18 cellular contexts compared by ENCODE assay signal in the genomic region with DNA sequence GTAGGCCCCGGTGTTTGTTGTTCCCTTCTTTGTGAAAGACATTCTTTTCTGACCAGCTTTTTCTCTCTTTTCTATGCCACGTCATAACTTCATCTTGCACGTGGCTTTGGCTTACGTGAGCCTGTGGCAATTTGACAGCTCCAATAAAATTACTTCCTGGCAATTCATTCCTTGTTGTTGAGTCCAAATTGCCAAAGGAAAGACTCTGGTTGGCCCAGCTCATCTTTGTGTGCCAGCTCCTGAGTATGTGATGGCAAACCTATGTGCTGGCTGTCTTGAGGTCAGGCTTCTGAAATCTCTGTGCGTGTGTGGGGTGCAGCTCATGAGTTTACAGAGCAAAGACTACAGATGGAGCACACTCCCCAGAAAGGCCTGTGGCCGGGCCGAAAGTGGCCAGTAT.
DNase-seq lines count a peak whose midpoint lies in the region; ATAC-seq, FAIRE-seq and TF ChIP-seq lines count a peak whose summit lies in the region.
"Had no signal": no experiment of that assay in that cellular context is flagged by ENCODE, and none has a peak within 500 bp of the region (broad histone marks: within the 10 kb centered on the region; RNA-seq: fewer than 3 reads in every experiment).

No MANE protein-coding gene starts in this region.

- H3K4me2 ChIP-seq in HepG2 (ENCODE audit: low read depth, low read length): no peak overlapping the region

- ATAC-seq in HepG2 (no peak), right lobe of liver (no peak), HG03439 (IDR thresholded peaks at IDR 0.05; ENCODE audit: unreplicated experiment) (no peak)
- ATAC-seq: naive thymus-derived CD4-positive, alpha-beta T cell had no signal

- TF ChIP-seq RAD21 in HepG2 (CRISPR knock-in tag; IDR thresholded peaks at IDR 0.05): no peak

- H3K4me1 ChIP-seq in HepG2 (ENCODE audit: insufficient read depth, low read length) (no peaks in the 10 kb centered on the region), right lobe of liver (no peaks in the 10 kb centered on the region)
- H3K4me1 ChIP-seq: thyroid gland had no signal

- CTCF ChIA-PET in HepG2 (lab: Yijun Ruan, JAX; ENCODE audit: low intra/inter-chr PET ratio, low total read pairs): no interaction called here

- POLR2A ChIA-PET in HepG2 (lab: Yijun Ruan, JAX): no interaction called here

- intact Hi-C loops in HepG2 (cut with micrococcal nuclease; ENCODE audit: unreplicated experiment) (no loop called here), right lobe of liver (cut with DNase I) (no loop called here)

- no peak for FAIRE-seq in HepG2 (lab: Jason Lieb, UNC)
- FAIRE-seq: endothelial cell of umbilical vein had no signal

- TF ChIP-seq CTCF in HepG2 (CRISPR knock-in tag; IDR thresholded peaks at IDR 0.05): no peak
- TF ChIP-seq CTCF in right lobe of liver (IDR thresholded peaks at IDR 0.05): no peak
- TF ChIP-seq CTCF in fibroblast of the aortic adventitia (IDR thresholded peaks at IDR 0.05; ENCODE audit: insufficient read depth, low read length): no peak

- H3K9me3 ChIP-seq in HepG2 (ENCODE audit: low read length) (no peaks in the 10 kb centered on the region), right lobe of liver (no peaks in the 10 kb centered on the region)
- H3K9me3 ChIP-seq: left ventricle myocardium inferior, thyroid gland had no signal

- H3K9ac ChIP-seq in HepG2 (ENCODE audit: insufficient read depth, low read depth, low read length): no peak overlapping the region

- H3K4me3 ChIP-seq in HepG2 (replicated peaks in 1 of 3; ENCODE audit: insufficient read depth in 1 of 3, low read depth in 2 of 3, low read length in 3 of 3): no peak overlapping the region
- no peak overlapping the region for H3K4me3 ChIP-seq in right lobe of liver
- no peak overlapping the region for H3K4me3 ChIP-seq in fibroblast of the aortic adventitia (ENCODE audit: low read depth, low read length)
- H3K4me3 ChIP-seq: left ventricle myocardium inferior, thyroid gland had no signal

- no peak for TF ChIP-seq POLR2A in HepG2 (IDR thresholded peaks at IDR 0.05; ENCODE audit: insufficient read depth in 1 of 2, low read depth in 2 of 2, low read length in 2 of 2)
- TF ChIP-seq POLR2A in right lobe of liver (IDR thresholded peaks at IDR 0.05): no peak
- no peak for TF ChIP-seq POLR2A in erythroblast (IDR thresholded peaks at IDR 0.05; ENCODE audit: low read length)

- H3K27ac ChIP-seq in HepG2 (ENCODE audit: extremely low read length, insufficient read depth, low read length): no peak overlapping the region
- H3K27ac ChIP-seq in right lobe of liver: no peak overlapping the region
- H3K27ac ChIP-seq: left ventricle myocardium inferior, thyroid gland had no signal

- no peaks in the 10 kb centered on the region for H4K20me1 ChIP-seq in HepG2 (ENCODE audit: insufficient read depth, low read length)

- in situ Hi-C loops in HepG2 (cut with HindIII; ENCODE audit: extremely low pct_ligation_motif_present, low pct_unique_long_range_greater_than_20kb): no loop called here

- H2AFZ ChIP-seq in HepG2 (ENCODE audit: low read length): no peak overlapping the region

- H3K36me3 ChIP-seq in HepG2 (replicated peaks in 1 of 2; ENCODE audit: control insufficient read depth in 1 of 2, insufficient read depth in 2 of 2, low read length in 2 of 2) (no peaks in the 10 kb centered on the region), right lobe of liver (no peaks in the 10 kb centered on the region)
- H3K36me3 ChIP-seq: left ventricle myocardium inferior, thyroid gland had no signal

- DNase-seq in HepG2 (ENCODE audit: low spot score): no peak
- no peak for DNase-seq in right lobe of liver
- DNase-seq in T1000 (lab: John Stamatoyannopoulos, UW): peak; percentile 65
- peak; percentile 38 for DNase-seq in fibroblast of the aortic adventitia (ENCODE audit: low read depth)
- no peak for DNase-seq in erythroblast (lab: John Stamatoyannopoulos, UW)
- no peak for DNase-seq in NCI-H446 treated with DMSO at 0.1 percent for 48 hours (lab: John Stamatoyannopoulos, UW)
- no peak for DNase-seq in nucleus accumbens (lab: John Stamatoyannopoulos, UW)
- DNase-seq: 8988T; activated naive CD4-positive, alpha-beta T cell treated with anti-CD3 and anti-CD28 coated beads, Interleukin-2, amount 50 U/mL, for 16 hours; COR-L47; left ventricle myocardium inferior; naive thymus-derived CD4-positive, alpha-beta T cell; NCI-H1417; stimulated activated CD4-positive, alpha-beta T cell treated with anti-CD3 and anti-CD28 coated beads, Interleukin-1b, Interleukin-23, amount 100 ng/mL, for 48 hours; T-helper 1 cell; thyroid gland had no signal

- H3K79me2 ChIP-seq in HepG2 (ENCODE audit: insufficient read depth, low read length): no peaks in the 10 kb centered on the region

- WGBS in HepG2 (ENCODE audit: low lambda C conversion rate): 46% methylated on average over 7 of the region's 7 CpGs
- WGBS in right lobe of liver (ENCODE audit: insufficient coverage, low coverage, low lambda C conversion rate, missing lambda C conversion rate): 89% methylated on average over 7 of the region's 7 CpGs

- H3K27me3 ChIP-seq in HepG2 (ENCODE audit: control insufficient read depth in 1 of 2, insufficient read depth in 2 of 2, low read length in 2 of 2): no peaks in the 10 kb centered on the region
- no peaks in the 10 kb centered on the region for H3K27me3 ChIP-seq in right lobe of liver
- H3K27me3 ChIP-seq: thyroid gland had no signal

- no TSS peak for BruUV-seq in HepG2 (replicated peaks; lab: Mats Ljungman, UMichigan)

- TF ChIP-seq EP300 in HepG2 (IDR thresholded peaks at IDR 0.05; ENCODE audit: low read depth in 2 of 2, low read length in 2 of 2) (no peak), HepG2 (CRISPR knock-in tag; IDR thresholded peaks at IDR 0.05; ENCODE audit: borderline replicate concordance) (no peak)

TF ChIP-seq in HepG2, 621 proteins besides CTCF, POLR2A, EP300 and RAD21:
- TF ChIP-seq NAIF1 (CRISPR knock-in tag; IDR thresholded peaks at IDR 0.05; ENCODE audit: borderline replicate concordance) (no peak), MTF1 (CRISPR knock-in tag; IDR thresholded peaks at IDR 0.05) (no peak), CREB1 (IDR thresholded peaks at IDR 0.05) (peak; percentile 7; the same call in 1 of the 2 replicates), CREB1 (CRISPR knock-in tag; IDR thresholded peaks at IDR 0.05) (no peak)

Comparison
In these comparisons a context has a peak if more than half of its experiments do, and no peak if none do; other contexts are left out.
1. DNase-seq: peak in T1000 (single experiment) and fibroblast of the aortic adventitia (single experiment); none in HepG2 (single experiment), right lobe of liver (0 of 3), erythroblast (0 of 2), NCI-H446 treated with DMSO at 0.1 percent for 48 hours (single experiment) and nucleus accumbens (0 of 56).